Comparison of ENCODE assay signal across 8 cellular contexts in the genomic region with DNA sequence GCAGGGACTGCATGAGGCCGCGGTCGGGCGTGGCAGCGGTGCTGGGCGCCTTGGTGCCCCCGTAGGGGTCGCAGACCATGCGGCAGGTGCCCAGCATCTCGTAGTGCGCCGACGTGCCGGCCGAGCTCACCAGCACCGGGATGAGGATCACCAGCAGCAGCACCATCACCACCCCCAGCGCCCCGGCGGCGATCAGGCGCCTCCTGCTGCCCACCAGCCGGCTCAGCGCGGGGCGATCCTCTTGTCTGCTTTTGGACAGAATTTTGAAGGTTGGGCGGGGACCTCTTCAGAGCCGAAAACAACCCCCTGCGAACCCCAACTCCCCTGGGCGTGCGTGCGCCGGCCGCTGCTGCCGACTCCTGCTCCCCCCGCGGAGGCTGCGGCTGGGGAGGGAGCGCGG. TPM values are rescaled to one million over a fixed set of nuclear protein-coding genes. Genes with fewer than 3 reads are reported as not detected.
DNase-seq lines count a peak whose midpoint lies in the region; ATAC-seq lines count a peak whose summit lies in the region.

No MANE protein-coding gene starts in this region.

- H3K36me3 ChIP-seq in iPS DF 6.9 (ENCODE audit: control insufficient read depth, insufficient read depth, low read length) (no peaks in the 10 kb centered on the region), HAP-1 (replicated peaks) (no peaks in the 10 kb centered on the region)

- no CpG with 5 or more reads among the region's 39 CpGs for WGBS in iPS DF 6.9 (ENCODE audit: insufficient coverage, insufficient read length)

- H3K4me3 ChIP-seq in iPS DF 6.9 (ENCODE audit: low read length), result peak overlapping the region; percentile 64; the same call in 1 of the 2 replicates
- H3K4me3 ChIP-seq in HAP-1, result no peak overlapping the region

- peak; percentile 36 for ATAC-seq in GM21367 (IDR thresholded peaks at IDR 0.05; ENCODE audit: unreplicated experiment)
- ATAC-seq in activated naive CD4-positive, alpha-beta T cell treated with anti-CD3 and anti-CD28 coated beads, Interleukin-2, amount 50 U/mL, for 72 hours, result peak; percentile 65 to 69

- H3K4me1 ChIP-seq in iPS DF 6.9 (ENCODE audit: control insufficient read depth, insufficient read depth, low read length) (0 out of 2 replicates have a peak, but pooled peaks cover 2% of the 10 kb centered on the region), HAP-1 (no peaks in the 10 kb centered on the region)

- in situ Hi-C loops in HAP-1 (cut with MboI; ENCODE audit: low sequenced_read_pairs), result no loop called here

- peaks cover 8 to 13% of the 10 kb centered on the region in 2 donors for H3K36me3 Mint-ChIP-seq in activated naive CD4-positive, alpha-beta T cell treated with anti-CD3 and anti-CD28 coated beads, Interleukin-2, amount 50 U/mL, for 72 hours

- no peak overlapping the region for H3K27ac ChIP-seq in iPS DF 6.9 (ENCODE audit: low read length)

- DNase-seq in EH (ENCODE audit: low read depth) (peak; percentile 42), LHCN-M2 (ENCODE audit: low read depth) (peak; percentile 11), iPS DF 6.9 (ENCODE audit: low read depth, low spot score) (no peak), HAP-1 (ENCODE audit: low spot score in 2 of 2) (no peak), NCI-H774 (lab: John Stamatoyannopoulos, UW) (no peak)
- DNase-seq in activated naive CD4-positive, alpha-beta T cell treated with anti-CD3 and anti-CD28 coated beads, Interleukin-2, amount 50 U/mL, for 72 hours (ENCODE audit: low spot score in 2 of 2), result peak in 1 of 2 donors; percentile 38
- peak; percentile 37 for DNase-seq in stimulated activated CD4-positive, alpha-beta T cell treated with anti-CD3 and anti-CD28 coated beads, Interleukin-12 subunit alpha, Interleukin-12 subunit beta, amount 100 ng/mL, for 4 hours

- H3K27me3 ChIP-seq in iPS DF 6.9 (ENCODE audit: control insufficient read depth, insufficient read depth, low read length) (peaks cover 21% of the 10 kb centered on the region), HAP-1 (ENCODE audit: low read depth) (no peaks in the 10 kb centered on the region)

- no peaks in the 10 kb centered on the region for H3K9me3 Mint-ChIP-seq in activated naive CD4-positive, alpha-beta T cell treated with anti-CD3 and anti-CD28 coated beads, Interleukin-2, amount 50 U/mL, for 72 hours

- H3K9me3 ChIP-seq in iPS DF 6.9 (ENCODE audit: control insufficient read depth, insufficient read depth, low read length) (no peaks in the 10 kb centered on the region), HAP-1 (no peaks in the 10 kb centered on the region)

- no peak overlapping the region for H3K27ac Mint-ChIP-seq in activated naive CD4-positive, alpha-beta T cell treated with anti-CD3 and anti-CD28 coated beads, Interleukin-2, amount 50 U/mL, for 72 hours

RNA-seq across cellular contexts. Expression of a gene that starts 0.8 kb away (rescaled TPM):
- total RNA-seq in LHCN-M2 (2014; rRNA removed), result not detected in 2 replicates
- 0.09 TPM for polyA plus RNA-seq in LHCN-M2 (2012)
- total RNA-seq in activated naive CD4-positive, alpha-beta T cell treated with anti-CD3 and anti-CD28 coated beads, Interleukin-2, amount 50 U/mL, for 72 hours, result under 1 TPM in 1 of 2 donors, not detected in 1; 0.20 TPM

Comparison
In these comparisons a context has a peak if more than half of its experiments do, and no peak if none do; other contexts are left out.
1. DNase-seq: peak in EH (single experiment), LHCN-M2 (single experiment) and stimulated activated CD4-positive, alpha-beta T cell treated with anti-CD3 and anti-CD28 coated beads, Interleukin-12 subunit alpha, Interleukin-12 subunit beta, amount 100 ng/mL, for 4 hours (single experiment); none in iPS DF 6.9 (single experiment), HAP-1 (0 of 2) and NCI-H774 (single experiment).